In genomic region chr19:55674459-55674840, GRCh38 we compare ENCODE assay signal across 1 cellular context.
TF ChIP-seq lines count a peak whose summit lies in the region.

No MANE protein-coding gene starts in this region.

TF ChIP-seq in HCT116, 20 proteins besides CTCF, POLR2A, EP300 and RAD21 (continued from another document):
- TF ChIP-seq EGR1 (IDR thresholded peaks at IDR 0.05; ENCODE audit: low read depth) (no peak), SP1 (IDR thresholded peaks at IDR 0.05; ENCODE audit: low read depth) (no peak), SIN3A (IDR thresholded peaks at IDR 0.05; ENCODE audit: low read depth) (no peak), TCF7L2 (IDR thresholded peaks at IDR 0.05; ENCODE audit: borderline replicate concordance, extremely low read depth, insufficient read depth, insufficient read length) (no peak), ATF3 (IDR thresholded peaks at IDR 0.05) (no peak), ELF1 (IDR thresholded peaks at IDR 0.05; ENCODE audit: borderline replicate concordance, low read depth) (no peak), SRF (IDR thresholded peaks at IDR 0.05; ENCODE audit: low read depth) (no peak)
